19 cellular contexts compared by ENCODE assay signal in genomic region chr7:33728779-33729646, GRCh38.
"Had no signal": no experiment of that assay in that cellular context is flagged by ENCODE, and none has a peak within 500 bp of the region (broad histone marks: within the 10 kb centered on the region; RNA-seq: fewer than 3 reads in every experiment).

No MANE protein-coding gene starts in this region.

- H3K27me3 Mint-ChIP-seq: activated CD8-positive, alpha-beta T cell treated with anti-CD3 and anti-CD28 coated beads for 36 hours; activated naive CD4-positive, alpha-beta T cell treated with anti-CD3 and anti-CD28 coated beads, Interleukin-2, amount 50 U/mL, for 24 hours had no signal

- H3K4me3 Mint-ChIP-seq: activated CD8-positive, alpha-beta T cell treated with anti-CD3 and anti-CD28 coated beads for 36 hours; activated naive CD4-positive, alpha-beta T cell treated with anti-CD3 and anti-CD28 coated beads, Interleukin-2, amount 50 U/mL, for 24 hours; activated T-cell treated with anti-CD3 and anti-CD28 coated beads, Interleukin-2, amount 50 U/mL, for 72 hours; T-helper 1 cell treated with Interleukin-12 subunit alpha and Interleukin-12 subunit beta and Interleukin-4 antibody, amounts not matched to agents 30 μg/mL and 1 μg/mL, for 36 hours had no signal

- ATAC-seq: activated CD4-positive, CD25-positive, alpha-beta regulatory T cell treated with anti-CD3 and anti-CD28 coated beads, Interleukin-2, amount 50 U/mL, for 24 hours; activated CD8-positive, alpha-beta T cell treated with anti-CD3 and anti-CD28 coated beads for 36 hours; activated T-cell treated with anti-CD3 and anti-CD28 coated beads, Interleukin-2, amount 50 U/mL, for 72 hours had no signal

- DNase-seq: activated CD4-positive, alpha-beta T cell treated with anti-CD3 and anti-CD28 coated beads for 4 hours; activated CD8-positive, alpha-beta memory T cell treated with anti-CD3 and anti-CD28 coated beads, Interleukin-2, amount 50 U/mL, for 4 hours; activated CD8-positive, alpha-beta T cell treated with anti-CD3 and anti-CD28 coated beads for 36 hours; activated T-cell treated with anti-CD3 and anti-CD28 coated beads, Interleukin-2, amount 50 U/mL, for 72 hours; brain microvascular endothelial cell; central memory CD4-positive, alpha-beta T cell; KG1; NCI-H1048; NCI-H146; NCI-H187 treated with DMSO at 0.1 percent for 48 hours; NCI-H2081 treated with DMSO at 0.1 percent for 48 hours; NCI-H446; NCI-H524; Peyer's patch; SHP77 had no signal

- H3K27ac ChIP-seq: brain microvascular endothelial cell, Peyer's patch, SJSA1 had no signal

- H3K4me3 ChIP-seq: Peyer's patch, SJSA1 had no signal

- H3K4me1 Mint-ChIP-seq: activated naive CD4-positive, alpha-beta T cell treated with anti-CD3 and anti-CD28 coated beads, Interleukin-2, amount 50 U/mL, for 24 hours had no signal

- H3K9me3 Mint-ChIP-seq: activated CD8-positive, alpha-beta T cell treated with anti-CD3 and anti-CD28 coated beads for 36 hours; activated naive CD4-positive, alpha-beta T cell treated with anti-CD3 and anti-CD28 coated beads, Interleukin-2, amount 50 U/mL, for 24 hours; T-helper 1 cell treated with Interleukin-12 subunit alpha and Interleukin-12 subunit beta and Interleukin-4 antibody, amounts not matched to agents 30 μg/mL and 1 μg/mL, for 36 hours had no signal

- H3K9me3 ChIP-seq: Peyer's patch, SJSA1 had no signal

- H3K27me3 ChIP-seq: brain microvascular endothelial cell, Peyer's patch, SJSA1 had no signal

- H3K36me3 ChIP-seq: brain microvascular endothelial cell, Peyer's patch, SJSA1 had no signal

- H3K27ac Mint-ChIP-seq: activated CD8-positive, alpha-beta T cell treated with anti-CD3 and anti-CD28 coated beads for 36 hours; activated naive CD4-positive, alpha-beta T cell treated with anti-CD3 and anti-CD28 coated beads, Interleukin-2, amount 50 U/mL, for 24 hours; activated T-cell treated with anti-CD3 and anti-CD28 coated beads, Interleukin-2, amount 50 U/mL, for 72 hours; T-helper 1 cell treated with Interleukin-12 subunit alpha and Interleukin-12 subunit beta and Interleukin-4 antibody, amounts not matched to agents 30 μg/mL and 1 μg/mL, for 36 hours had no signal

- H3K4me1 ChIP-seq: Peyer's patch had no signal
